10 cellular contexts compared by ENCODE assay signal in genomic region chr7:2116903-2117680, GRCh38.
DNase-seq lines count a peak whose midpoint lies in the region; ATAC-seq and TF ChIP-seq lines count a peak whose summit lies in the region.
"Had no signal": no experiment of that assay in that cellular context is flagged by ENCODE, and none has a peak within 500 bp of the region (broad histone marks: within the 10 kb centered on the region; RNA-seq: fewer than 3 reads in every experiment).

No MANE protein-coding gene starts in this region.

- no peak for TF ChIP-seq CTCF in testis (IDR thresholded peaks at IDR 0.05)

- H3K27me3 ChIP-seq in testis (no peaks in the 10 kb centered on the region), trophoblast cell (ENCODE audit: insufficient read depth, low read length) (no peaks in the 10 kb centered on the region)
- H3K27me3 ChIP-seq: uterus had no signal

- no peaks in the 10 kb centered on the region for H3K9me3 ChIP-seq in testis
- H3K9me3 ChIP-seq in trophoblast cell (ENCODE audit: insufficient read depth, low read depth, low read length) = no peaks in the 10 kb centered on the region
- H3K9me3 ChIP-seq: uterus had no signal

- no peak overlapping the region for H4K12ac ChIP-seq in trophoblast cell (ENCODE audit: low read depth, low read length)

- ATAC-seq in left lobe of liver = peak; percentile 37
- ATAC-seq: GM12878 had no signal

- H2AFZ ChIP-seq in trophoblast cell (ENCODE audit: insufficient read depth, low read length, poor library complexity) = no peak overlapping the region

- H3K79me1 ChIP-seq in trophoblast cell (ENCODE audit: low read length) = no peaks in the 10 kb centered on the region

- H2BK5ac ChIP-seq in trophoblast cell (ENCODE audit: low read depth, low read length, poor library complexity) = no peak overlapping the region

- intact Hi-C loops in testis (cut with DNase I; ENCODE audit: low total_unique reads) = no loop called here

- no peak overlapping the region for H3K14ac ChIP-seq in trophoblast cell (ENCODE audit: low read length)

- H3K9ac ChIP-seq in trophoblast cell (ENCODE audit: low read length) = no peak overlapping the region

- no peak overlapping the region for H4K8ac ChIP-seq in trophoblast cell (ENCODE audit: low read depth, low read length)

- H4K91ac ChIP-seq in trophoblast cell (ENCODE audit: low read depth, low read length) = no peak overlapping the region

- TF ChIP-seq POLR2A in testis (IDR thresholded peaks at IDR 0.05) = no peak

- H3K4me1 ChIP-seq in testis (peaks cover 36% of the 10 kb centered on the region), trophoblast cell (ENCODE audit: control insufficient read depth in 1 of 2, insufficient read depth in 2 of 2, low read length in 2 of 2) (peaks cover 26 to 27% of the 10 kb centered on the region in 2 experiments)

- H3K23ac ChIP-seq in trophoblast cell (ENCODE audit: low read length) = no peak overlapping the region

- no peak overlapping the region for H2BK12ac ChIP-seq in trophoblast cell (ENCODE audit: low read length)

- no peak overlapping the region for H3K4me2 ChIP-seq in trophoblast cell (ENCODE audit: low read length)

- no peak overlapping the region for H2BK120ac ChIP-seq in trophoblast cell (ENCODE audit: insufficient read depth, low read length, poor library complexity)

- H3K79me2 ChIP-seq in trophoblast cell (ENCODE audit: control insufficient read depth, insufficient read depth, low read length, poor library complexity) = no peaks in the 10 kb centered on the region

- DNase-seq in DMS79 treated with DMSO at 0.1 percent for 48 hours (lab: John Stamatoyannopoulos, UW) = peak; percentile 34
- no peak for DNase-seq in DMS79 (lab: John Stamatoyannopoulos, UW)
- DNase-seq in caudate nucleus (lab: John Stamatoyannopoulos, UW) = peak in 48 of 61 donors; percentile 11 to 75 (median 46)
- DNase-seq in left lobe of liver (ENCODE audit: low spot score) = no peak
- DNase-seq in testis = peak; percentile 85
- DNase-seq in trophoblast cell = no peak
- DNase-seq in SW480 (ENCODE audit: low spot score) = no peak
- no peak for DNase-seq in germinal center (ENCODE audit: low spot score)

- H3K18ac ChIP-seq in trophoblast cell (ENCODE audit: low read length) = no peak overlapping the region

- no peak overlapping the region for H2AK5ac ChIP-seq in trophoblast cell (ENCODE audit: low read length)

- WGBS in testis, 2 donors = 61 to 70% methylated on average over 9 to 14 of the region's 14 CpGs
- no CpG with 5 or more reads among the region's 14 CpGs for WGBS in trophoblast cell (ENCODE audit: extremely low coverage, insufficient coverage, insufficient read length)

- H3K36me3 ChIP-seq in testis (ENCODE audit: low read depth, missing control alignments) (no peaks in the 10 kb centered on the region), trophoblast cell (ENCODE audit: control insufficient read depth in 1 of 2, insufficient read depth in 2 of 2, low read length in 2 of 2) (peaks cover 0 to 7% of the 10 kb centered on the region in 2 experiments)
- H3K36me3 ChIP-seq: uterus had no signal

- peak overlapping the region; percentile 80 for H3K27ac ChIP-seq in caudate nucleus (ENCODE audit: low read depth, low read length)
- H3K27ac ChIP-seq in testis = no peak overlapping the region
- no peak overlapping the region for H3K27ac ChIP-seq in trophoblast cell (ENCODE audit: low read depth, low read length)
- H3K27ac ChIP-seq: uterus had no signal

- H3K4ac ChIP-seq in trophoblast cell (ENCODE audit: low read depth, low read length) = no peak overlapping the region

- H3K4me3 ChIP-seq in testis = no peak overlapping the region
- H3K4me3 ChIP-seq in trophoblast cell (ENCODE audit: low read depth, low read length) = no peak overlapping the region
- H3K4me3 ChIP-seq: GM12878, uterus had no signal

Comparison
In these comparisons a context has a peak if more than half of its experiments do, and no peak if none do; other contexts are left out.
1. DNase-seq: peak in DMS79 treated with DMSO at 0.1 percent for 48 hours (single experiment), caudate nucleus (48 of 61) and testis (single experiment); none in DMS79 (single experiment), left lobe of liver (single experiment), trophoblast cell (0 of 2), SW480 (single experiment) and germinal center (single experiment).